ENCODE assay signal across 34 cellular contexts in the genomic region with DNA sequence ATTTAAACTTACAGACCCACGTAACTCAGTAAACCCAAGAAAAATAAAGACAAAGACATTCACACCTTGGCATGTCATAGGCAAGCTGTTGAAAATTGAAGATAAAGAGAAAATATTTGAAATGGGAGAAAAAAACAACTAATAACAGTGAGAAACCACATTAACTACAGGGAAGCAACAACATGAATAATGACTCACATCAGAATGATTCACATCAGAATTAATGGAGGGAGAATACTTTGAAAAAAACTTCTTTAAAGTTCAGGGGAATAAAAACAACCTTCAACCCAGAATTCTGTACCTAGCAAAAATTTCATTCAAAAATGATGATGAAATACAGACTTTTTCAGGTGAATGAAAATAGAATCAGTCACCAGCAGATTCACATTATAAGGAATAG. TPM values are rescaled to one million over a fixed set of nuclear protein-coding genes. Genes with fewer than 3 reads are reported as not detected.
"Had no signal": no experiment of that assay in that cellular context is flagged by ENCODE, and none has a peak within 500 bp of the region (broad histone marks: within the 10 kb centered on the region; RNA-seq: fewer than 3 reads in every experiment).

No MANE protein-coding gene starts in this region.

- DNase-seq: activated CD4-positive, alpha-beta memory T cell treated with anti-CD3 and anti-CD28 coated beads for 36 hours; activated CD4-positive, CD25-positive, alpha-beta regulatory T cell treated with anti-CD3 and anti-CD28 coated beads, Interleukin-2, amount 50 U/mL, for 72 hours; activated CD8-positive, alpha-beta memory T cell treated with anti-CD3 and anti-CD28 coated beads, Interleukin-2, amount 50 U/mL, for 4 hours; activated effector memory CD4-positive, alpha-beta T cell treated with anti-CD3 and anti-CD28 coated beads, Interleukin-2, amount 50 U/mL, for 16 hours; activated naive CD4-positive, alpha-beta T cell treated with anti-CD3 and anti-CD28 coated beads for 36 hours; activated naive CD8-positive, alpha-beta T cell treated with anti-CD3 and anti-CD28 coated beads for 36 hours; activated T-cell treated with anti-CD3 and anti-CD28 coated beads, Interleukin-2, amount 50 U/mL, for 1 hour; adrenal gland; brain microvascular endothelial cell; central memory CD4-positive, alpha-beta T cell; glutamatergic neuron; kidney; midbrain; naive thymus-derived CD4-positive, alpha-beta T cell; ovary; stimulated activated CD4-positive, alpha-beta T cell treated with anti-CD3 and anti-CD28 coated beads, Interleukin-15, amount 100 ng/mL, for 24 hours; stimulated activated CD4-positive, alpha-beta T cell treated with anti-CD3 and anti-CD28 coated beads, Interleukin-2, amount 100 ng/mL, for 24 hours; stimulated activated naive B cell treated with anti-CD40 and anti-IgM and Interleukin-4, amounts not matched to agents 10 μg/mL and 1 μg/mL and 100 μg/mL, for 72 hours; stomach; T-helper 9 cell; thyroid gland; upper lobe of right lung had no signal

- H3K36me3 Mint-ChIP-seq: activated naive CD8-positive, alpha-beta T cell treated with anti-CD3 and anti-CD28 coated beads for 36 hours had no signal

- H3K4me3 Mint-ChIP-seq: activated CD4-positive, alpha-beta memory T cell treated with anti-CD3 and anti-CD28 coated beads for 36 hours; activated CD4-positive, alpha-beta T cell treated with anti-CD3 and anti-CD28 coated beads, Interleukin-2, amount 10 ng/mL, durations not matched to agents 24 days and 14 days; activated naive CD4-positive, alpha-beta T cell treated with anti-CD3 and anti-CD28 coated beads for 36 hours; activated naive CD8-positive, alpha-beta T cell treated with anti-CD3 and anti-CD28 coated beads for 36 hours; activated T-helper 1 cell treated with anti-CD3 and anti-CD28 coated beads, Interleukin-12 subunit alpha, Interleukin-12 subunit beta, Interleukin-2, Interleukin-4 antibody, amounts not matched to agents 30 ng/mL and 10 ng/mL and 1 ng/mL, durations not matched to agents 14 hours and 24 hours and 36 hours; memory B cell; naive thymus-derived CD4-positive, alpha-beta T cell; stimulated activated naive B cell treated with anti-CD40 and anti-IgM and Interleukin-4, amounts not matched to agents 10 μg/mL and 1 μg/mL and 100 μg/mL, for 72 hours had no signal

- H3K4me3 ChIP-seq: adrenal gland, esophagus muscularis mucosa, hepatocyte, ovary, stomach, thyroid gland, upper lobe of right lung had no signal

- FAIRE-seq: astrocyte, frontal cortex, kidney had no signal

- H3K36me3 ChIP-seq: adrenal gland, brain microvascular endothelial cell, esophagus muscularis mucosa, ovary, stomach, thyroid gland, upper lobe of right lung had no signal

- H3K4me1 Mint-ChIP-seq: activated CD4-positive, alpha-beta T cell treated with anti-CD3 and anti-CD28 coated beads, Interleukin-2, amount 10 ng/mL, durations not matched to agents 24 days and 14 days; activated naive CD8-positive, alpha-beta T cell treated with anti-CD3 and anti-CD28 coated beads for 36 hours; memory B cell; naive thymus-derived CD4-positive, alpha-beta T cell; stimulated activated naive B cell treated with anti-CD40 and anti-IgM and Interleukin-4, amounts not matched to agents 10 μg/mL and 1 μg/mL and 100 μg/mL, for 72 hours had no signal

- H3K27ac Mint-ChIP-seq: activated CD4-positive, alpha-beta memory T cell treated with anti-CD3 and anti-CD28 coated beads for 36 hours; activated CD4-positive, alpha-beta T cell treated with anti-CD3 and anti-CD28 coated beads, Interleukin-2, amount 10 ng/mL, durations not matched to agents 24 days and 14 days; activated naive CD4-positive, alpha-beta T cell treated with anti-CD3 and anti-CD28 coated beads for 36 hours; activated naive CD8-positive, alpha-beta T cell treated with anti-CD3 and anti-CD28 coated beads for 36 hours; activated T-helper 1 cell treated with anti-CD3 and anti-CD28 coated beads, Interleukin-12 subunit alpha, Interleukin-12 subunit beta, Interleukin-2, Interleukin-4 antibody, amounts not matched to agents 30 ng/mL and 10 ng/mL and 1 ng/mL, durations not matched to agents 14 hours and 24 hours and 36 hours; memory B cell; naive thymus-derived CD4-positive, alpha-beta T cell; progenitor cell of endocrine pancreas; stimulated activated naive B cell treated with anti-CD40 and anti-IgM and Interleukin-4, amounts not matched to agents 10 μg/mL and 1 μg/mL and 100 μg/mL, for 72 hours had no signal

- H3K27me3 ChIP-seq: adrenal gland, brain microvascular endothelial cell, esophagus muscularis mucosa, hepatocyte, ovary, stomach, thyroid gland, upper lobe of right lung had no signal

- H3K27me3 Mint-ChIP-seq: progenitor cell of endocrine pancreas had no signal

RNA-seq across cellular contexts. Expression of a gene that starts 32.9 kb away (rescaled TPM):
- total RNA-seq: activated CD4-positive, alpha-beta memory T cell treated with anti-CD3 and anti-CD28 coated beads for 36 hours; activated CD4-positive, alpha-beta T cell treated with anti-CD3 and anti-CD28 coated beads, Interleukin-2, amount 10 ng/mL, durations not matched to agents 24 days and 14 days; activated CD8-positive, alpha-beta memory T cell treated with anti-CD3 and anti-CD28 coated beads for 36 hours; activated naive CD4-positive, alpha-beta T cell treated with anti-CD3 and anti-CD28 coated beads for 36 hours; activated naive CD8-positive, alpha-beta T cell treated with anti-CD3 and anti-CD28 coated beads for 36 hours; activated T-helper 1 cell treated with anti-CD3 and anti-CD28 coated beads, Interleukin-12 subunit alpha, Interleukin-12 subunit beta, Interleukin-2, Interleukin-4 antibody, amounts not matched to agents 30 ng/mL and 10 ng/mL and 1 ng/mL, durations not matched to agents 14 hours and 24 hours and 36 hours; naive thymus-derived CD4-positive, alpha-beta T cell; T-helper 1 cell treated with Interleukin-12 subunit alpha and Interleukin-12 subunit beta and Interleukin-4 antibody, amounts not matched to agents 30 ng/mL and 1 ng/mL, for 36 hours had no signal
- polyA plus RNA-seq: naive thymus-derived CD4-positive, alpha-beta T cell; neural cell had no signal

RNA-seq across cellular contexts. Expression of a gene that starts 56.7 kb away (rescaled TPM):
- total RNA-seq: activated CD4-positive, alpha-beta memory T cell treated with anti-CD3 and anti-CD28 coated beads for 36 hours; activated CD4-positive, alpha-beta T cell treated with anti-CD3 and anti-CD28 coated beads, Interleukin-2, amount 10 ng/mL, durations not matched to agents 24 days and 14 days; activated CD8-positive, alpha-beta memory T cell treated with anti-CD3 and anti-CD28 coated beads for 36 hours; activated naive CD4-positive, alpha-beta T cell treated with anti-CD3 and anti-CD28 coated beads for 36 hours; activated naive CD8-positive, alpha-beta T cell treated with anti-CD3 and anti-CD28 coated beads for 36 hours; activated T-helper 1 cell treated with anti-CD3 and anti-CD28 coated beads, Interleukin-12 subunit alpha, Interleukin-12 subunit beta, Interleukin-2, Interleukin-4 antibody, amounts not matched to agents 30 ng/mL and 10 ng/mL and 1 ng/mL, durations not matched to agents 14 hours and 24 hours and 36 hours; adrenal gland; astrocyte; lower leg skin; naive thymus-derived CD4-positive, alpha-beta T cell; progenitor cell of endocrine pancreas; stomach; T-helper 1 cell treated with Interleukin-12 subunit alpha and Interleukin-12 subunit beta and Interleukin-4 antibody, amounts not matched to agents 30 ng/mL and 1 ng/mL, for 36 hours; thyroid gland; upper lobe of right lung had no signal
- polyA plus RNA-seq: adrenal gland; naive thymus-derived CD4-positive, alpha-beta T cell; neural cell; stomach had no signal
